1 cellular context compared by ENCODE assay signal in the genomic region with DNA sequence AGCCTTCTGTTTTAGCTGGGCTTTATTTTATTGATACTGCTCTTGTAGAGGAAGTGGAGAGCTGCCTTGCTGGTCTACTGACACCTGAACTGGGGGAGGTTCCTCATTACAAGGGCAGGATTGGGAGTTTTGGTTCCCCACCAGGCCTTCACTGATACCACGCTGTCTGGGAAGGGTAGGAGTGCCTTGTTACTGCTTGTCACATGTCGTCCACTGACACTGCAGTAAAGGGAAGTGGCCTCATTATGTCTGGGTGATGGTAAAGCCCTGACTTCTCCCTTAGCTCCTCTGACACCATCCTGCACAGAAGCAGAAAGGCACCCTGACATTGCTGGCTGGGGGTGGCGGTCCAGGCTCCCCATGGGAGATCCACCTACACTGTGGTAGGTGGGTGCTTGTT.
TF ChIP-seq lines count a peak whose summit lies in the region.

No MANE protein-coding gene starts in this region.

TF ChIP-seq in K562, 482 proteins besides CTCF, POLR2A, EP300 and RAD21 (continued from another document):
- TF ChIP-seq, protein P1, sequence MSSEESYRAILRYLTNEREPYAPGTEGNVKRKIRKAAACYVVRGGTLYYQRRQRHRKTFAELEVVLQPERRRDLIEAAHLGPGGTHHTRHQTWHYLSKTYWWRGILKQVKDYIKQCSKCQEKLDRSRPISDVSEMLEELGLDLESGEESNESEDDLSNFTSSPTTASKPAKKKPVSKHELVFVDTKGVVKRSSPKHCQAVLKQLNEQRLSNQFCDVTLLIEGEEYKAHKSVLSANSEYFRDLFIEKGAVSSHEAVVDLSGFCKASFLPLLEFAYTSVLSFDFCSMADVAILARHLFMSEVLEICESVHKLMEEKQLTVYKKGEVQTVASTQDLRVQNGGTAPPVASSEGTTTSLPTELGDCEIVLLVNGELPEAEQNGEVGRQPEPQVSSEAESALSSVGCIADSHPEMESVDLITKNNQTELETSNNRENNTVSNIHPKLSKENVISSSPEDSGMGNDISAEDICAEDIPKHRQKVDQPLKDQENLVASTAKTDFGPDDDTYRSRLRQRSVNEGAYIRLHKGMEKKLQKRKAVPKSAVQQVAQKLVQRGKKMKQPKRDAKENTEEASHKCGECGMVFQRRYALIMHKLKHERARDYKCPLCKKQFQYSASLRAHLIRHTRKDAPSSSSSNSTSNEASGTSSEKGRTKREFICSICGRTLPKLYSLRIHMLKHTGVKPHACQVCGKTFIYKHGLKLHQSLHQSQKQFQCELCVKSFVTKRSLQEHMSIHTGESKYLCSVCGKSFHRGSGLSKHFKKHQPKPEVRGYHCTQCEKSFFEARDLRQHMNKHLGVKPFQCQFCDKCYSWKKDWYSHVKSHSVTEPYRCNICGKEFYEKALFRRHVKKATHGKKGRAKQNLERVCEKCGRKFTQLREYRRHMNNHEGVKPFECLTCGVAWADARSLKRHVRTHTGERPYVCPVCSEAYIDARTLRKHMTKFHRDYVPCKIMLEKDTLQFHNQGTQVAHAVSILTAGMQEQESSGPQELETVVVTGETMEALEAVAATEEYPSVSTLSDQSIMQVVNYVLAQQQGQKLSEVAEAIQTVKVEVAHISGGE (CRISPR knock-in tag; IDR thresholded peaks at IDR 0.05) = no peak
- TF ChIP-seq, protein P2, sequence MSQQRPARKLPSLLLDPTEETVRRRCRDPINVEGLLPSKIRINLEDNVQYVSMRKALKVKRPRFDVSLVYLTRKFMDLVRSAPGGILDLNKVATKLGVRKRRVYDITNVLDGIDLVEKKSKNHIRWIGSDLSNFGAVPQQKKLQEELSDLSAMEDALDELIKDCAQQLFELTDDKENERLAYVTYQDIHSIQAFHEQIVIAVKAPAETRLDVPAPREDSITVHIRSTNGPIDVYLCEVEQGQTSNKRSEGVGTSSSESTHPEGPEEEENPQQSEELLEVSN (IDR thresholded peaks at IDR 0.05; ENCODE audit: borderline replicate concordance in 1 of 2, extremely low read depth in 1 of 2, insufficient read depth in 1 of 2, insufficient read length in 1 of 2, low read depth in 1 of 2, low read length in 1 of 2, poor library complexity in 1 of 2, severe bottlenecking in 1 of 2) = no peak
